23 cellular contexts compared by ENCODE assay signal in the genomic region with DNA sequence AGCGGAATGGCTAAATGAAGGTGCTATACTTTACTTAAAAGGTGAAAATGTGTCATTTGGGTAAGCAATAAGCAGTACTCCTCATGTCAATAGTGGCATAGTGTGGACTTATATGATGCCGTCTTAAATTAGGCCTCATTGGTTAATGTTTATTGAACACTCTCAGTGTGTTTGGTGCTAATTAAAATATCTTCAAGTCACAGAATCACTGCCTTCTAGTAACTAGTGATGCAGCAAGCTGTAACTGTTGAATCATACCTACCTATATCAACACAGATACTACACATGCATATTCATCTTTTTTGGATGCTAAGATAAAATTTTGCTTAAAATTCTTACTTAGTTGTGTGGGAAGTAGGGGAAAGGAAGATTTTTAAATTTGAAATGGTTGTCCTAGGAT. TPM values are rescaled to one million over a fixed set of nuclear protein-coding genes. Genes with fewer than 3 reads are reported as not detected.
DNase-seq lines count a peak whose midpoint lies in the region; ATAC-seq, FAIRE-seq and TF ChIP-seq lines count a peak whose summit lies in the region.
"Had no signal": no experiment of that assay in that cellular context is flagged by ENCODE, and none has a peak within 500 bp of the region (broad histone marks: within the 10 kb centered on the region; RNA-seq: fewer than 3 reads in every experiment).

No MANE protein-coding gene starts in this region.

- TF ChIP-seq POLR2A in GM12891 (IDR thresholded peaks at IDR 0.05; ENCODE audit: low read depth, low read length): no peak

- H3K4me3 Mint-ChIP-seq in memory B cell: no peak overlapping the region
- H3K4me3 Mint-ChIP-seq: activated CD4-positive, alpha-beta T cell treated with anti-CD3 and anti-CD28 coated beads, Interleukin-2, amount 10 ng/mL, durations not matched to agents 7 days and 5 days; activated naive CD8-positive, alpha-beta T cell treated with anti-CD3 and anti-CD28 coated beads, Interleukin-2, amount 10 ng/mL, durations not matched to agents 7 days and 5 days; stimulated activated naive CD8-positive, alpha-beta T cell treated with anti-CD3 and anti-CD28 coated beads, Interleukin-15, Interleukin-2, amounts not matched to agents 100 ng/mL and 50 ng/mL, for 24 hours had no signal

- H3K27me3 Mint-ChIP-seq in memory B cell: no peaks in the 10 kb centered on the region
- H3K27me3 Mint-ChIP-seq: CD8-positive, alpha-beta memory T cell; stimulated activated naive CD8-positive, alpha-beta T cell treated with anti-CD3 and anti-CD28 coated beads, Interleukin-15, Interleukin-2, amounts not matched to agents 100 ng/mL and 50 ng/mL, for 24 hours had no signal

- H3K9me3 Mint-ChIP-seq in memory B cell: no peaks in the 10 kb centered on the region
- H3K9me3 Mint-ChIP-seq: activated CD4-positive, alpha-beta T cell treated with anti-CD3 and anti-CD28 coated beads, Interleukin-2, amount 10 ng/mL, durations not matched to agents 7 days and 5 days; CD8-positive, alpha-beta memory T cell; stimulated activated naive CD8-positive, alpha-beta T cell treated with anti-CD3 and anti-CD28 coated beads, Interleukin-15, Interleukin-2, amounts not matched to agents 100 ng/mL and 50 ng/mL, for 24 hours had no signal

- H3K36me3 Mint-ChIP-seq in memory B cell: peaks cover 3% of the 10 kb centered on the region
- H3K36me3 Mint-ChIP-seq: activated naive CD8-positive, alpha-beta T cell treated with anti-CD3 and anti-CD28 coated beads, Interleukin-2, amount 10 ng/mL, durations not matched to agents 7 days and 5 days had no signal

- FAIRE-seq in GM12891 (lab: Jason Lieb, UNC): peak; percentile 70
- FAIRE-seq: endometrium had no signal

- H3K4me1 Mint-ChIP-seq in memory B cell: peaks cover 35% of the 10 kb centered on the region

- peak overlapping the region; percentile 98 for H3K27ac Mint-ChIP-seq in memory B cell
- H3K27ac Mint-ChIP-seq: activated CD4-positive, alpha-beta T cell treated with anti-CD3 and anti-CD28 coated beads, Interleukin-2, amount 10 ng/mL, durations not matched to agents 7 days and 5 days; activated naive CD8-positive, alpha-beta T cell treated with anti-CD3 and anti-CD28 coated beads, Interleukin-2, amount 10 ng/mL, durations not matched to agents 7 days and 5 days had no signal

- peak; percentile 5 to 42 for ATAC-seq in activated CD4-positive, CD25-positive, alpha-beta regulatory T cell treated with anti-CD3 and anti-CD28 coated beads, Interleukin-2, amount 50 U/mL, for 24 hours
- ATAC-seq in HG03378 (IDR thresholded peaks at IDR 0.05; ENCODE audit: unreplicated experiment) (peak; percentile 29), memory B cell (ENCODE audit: low read depth) (no peak)
- ATAC-seq: gastrocnemius medialis, left cardiac atrium, psoas muscle had no signal

- DNase-seq in activated CD4-positive, CD25-positive, alpha-beta regulatory T cell (lab: John Stamatoyannopoulos, UW): no peak
- DNase-seq in GM12891 (ENCODE audit: insufficient read length, low spot score) (no peak), memory B cell (ENCODE audit: low spot score in 2 of 2) (no peak), NCI-H2196 treated with DMSO at 0.1 percent for 48 hours (lab: John Stamatoyannopoulos, UW; ENCODE audit: unreplicated experiment) (no peak), NCI-H1048 (lab: John Stamatoyannopoulos, UW) (no peak), NCI-H2171 treated with DMSO at 0.1 percent for 48 hours (lab: John Stamatoyannopoulos, UW) (no peak)
- DNase-seq: activated CD4-positive, alpha-beta T cell treated with anti-CD3 and anti-CD28 coated beads, Interleukin-2, amount 10 ng/mL, durations not matched to agents 7 days and 5 days; activated naive CD8-positive, alpha-beta T cell treated with anti-CD3 and anti-CD28 coated beads, Interleukin-2, amount 10 ng/mL, durations not matched to agents 7 days and 5 days; CD8-positive, alpha-beta memory T cell; DMS 273 treated with DMSO at 0.1 percent for 48 hours; gastrocnemius medialis; Kasumi-1; left cardiac atrium; NCI-H1694 treated with DMSO at 0.1 percent for 48 hours; NCI-H524 treated with DMSO at 0.1 percent for 48 hours; NK-92 treated with Interleukin-12 subunit alpha and Interleukin-12 subunit beta, amount 100 ng/mL, for 24 hours; PC-9; psoas muscle; SHP77 had no signal

TF ChIP-seq in GM12891, 5 proteins besides CTCF, POLR2A, EP300 and RAD21:
- TF ChIP-seq SPI1 (IDR thresholded peaks at IDR 0.05; ENCODE audit: low read depth, low read length) (no peak), PAX5 (IDR thresholded peaks at IDR 0.05; ENCODE audit: insufficient read depth, low read length, severe bottlenecking) (no peak), TAF1 (IDR thresholded peaks at IDR 0.05; ENCODE audit: low read depth, low read length) (no peak), POLR2AphosphoS5 (IDR thresholded peaks at IDR 0.05; ENCODE audit: low read depth, low read length) (no peak), POU2F2 (IDR thresholded peaks at IDR 0.05; ENCODE audit: low read depth, low read length) (no peak)

RNA-seq across cellular contexts. Expression of a gene that starts 30.7 kb away (rescaled TPM):
- 7.7 TPM for polyA plus RNA-seq in GM12891 (2012; ENCODE audit: low read depth, missing spikeins)
